Comparison of ENCODE assay signal across 8 cellular contexts in genomic region chr21:15826147-15826780, GRCh38.
DNase-seq lines count a peak whose midpoint lies in the region; ATAC-seq, FAIRE-seq and TF ChIP-seq lines count a peak whose summit lies in the region.

No MANE protein-coding gene starts in this region.

- H3K27ac Mint-ChIP-seq in nephron progenitor cell, result peak overlapping the region; percentile 50

- H3K4me3 Mint-ChIP-seq in nephron progenitor cell, result no peak overlapping the region

- TF ChIP-seq CTCF in C4-2B (conservative IDR thresholded peaks at IDR 0.05) (peak; percentile 85), nephron progenitor cell (IDR thresholded peaks at IDR 0.05) (peak; percentile 40), omental fat pad (IDR thresholded peaks at IDR 0.05) (no peak)

- peak; percentile 73 for FAIRE-seq in GM12892 (lab: Jason Lieb, UNC)

- no peak for DNase-seq in GM12892 (ENCODE audit: insufficient read length)
- peak; percentile 27 for DNase-seq in SK-N-DZ (ENCODE audit: low spot score)
- DNase-seq in erythroblast (lab: John Stamatoyannopoulos, UW), result peak; percentile 56 to 72
- peak; percentile 5 for DNase-seq in nephron progenitor cell
- DNase-seq in omental fat pad (ENCODE audit: low spot score), result no peak

- no peaks in the 10 kb centered on the region for H3K4me1 Mint-ChIP-seq in nephron progenitor cell

- no peaks in the 10 kb centered on the region for H3K9me3 Mint-ChIP-seq in nephron progenitor cell

- H3K27ac ChIP-seq in C4-2B, result no peak overlapping the region

- peaks cover 31% of the 10 kb centered on the region for H3K36me3 Mint-ChIP-seq in nephron progenitor cell (ENCODE audit: low read depth)

- peak; percentile 79 for ATAC-seq in HG03159 (IDR thresholded peaks at IDR 0.05; ENCODE audit: unreplicated experiment)
- ATAC-seq in omental fat pad (ENCODE audit: low FRiP score), result no peak
- no peak for ATAC-seq in GM18505 (IDR thresholded peaks at IDR 0.05; ENCODE audit: unreplicated experiment)

- H3K27me3 Mint-ChIP-seq in nephron progenitor cell (ENCODE audit: low read depth, poor library complexity), result peaks cover 4% of the 10 kb centered on the region

- no peak for TF ChIP-seq POLR2A in GM12892 (IDR thresholded peaks at IDR 0.05; ENCODE audit: low read depth, low read length)
- TF ChIP-seq POLR2A in erythroblast (IDR thresholded peaks at IDR 0.05; ENCODE audit: low read length), result no peak
- TF ChIP-seq POLR2A in GM18505 (IDR thresholded peaks at IDR 0.05; ENCODE audit: borderline replicate concordance, extremely low read depth, insufficient read depth, insufficient read length), result no peak

Comparison
In these comparisons a context has a peak if more than half of its experiments do, and no peak if none do; other contexts are left out.
1. CTCF ChIP-seq: peak in C4-2B (single experiment) and nephron progenitor cell (single experiment); none in omental fat pad (0 of 3).
2. DNase-seq: peak in SK-N-DZ (single experiment), erythroblast (2 of 2) and nephron progenitor cell (single experiment); none in GM12892 (single experiment) and omental fat pad (single experiment).